9 cellular contexts compared by ENCODE assay signal in genomic region chr16:84687715-84688114, GRCh38. TPM values are rescaled to one million over a fixed set of nuclear protein-coding genes. Genes with fewer than 3 reads are reported as not detected.
DNase-seq lines count a peak whose midpoint lies in the region; ATAC-seq and TF ChIP-seq lines count a peak whose summit lies in the region.
"Had no signal": no experiment of that assay in that cellular context is flagged by ENCODE, and none has a peak within 500 bp of the region (broad histone marks: within the 10 kb centered on the region; RNA-seq: fewer than 3 reads in every experiment).

No MANE protein-coding gene starts in this region.

- intact Hi-C loops in prostate gland (cut with DNase I) = no loop called here
- intact Hi-C loops in body of pancreas (cut with DNase I) = no loop called here

- no peaks in the 10 kb centered on the region for H3K4me1 ChIP-seq in prostate gland (replicated peaks)
- peaks cover 9% of the 10 kb centered on the region for H3K4me1 ChIP-seq in body of pancreas

- TF ChIP-seq POLR2A in prostate gland (IDR thresholded peaks at IDR 0.05) (no peak), body of pancreas (IDR thresholded peaks at IDR 0.05) (no peak)

- no peaks in the 10 kb centered on the region for H3K36me3 ChIP-seq in prostate gland
- no peaks in the 10 kb centered on the region for H3K36me3 ChIP-seq in body of pancreas (replicated peaks in 1 of 2; ENCODE audit: insufficient read depth in 1 of 2, low read depth in 2 of 2)
- H3K36me3 ChIP-seq: heart right ventricle had no signal

- no peak for TF ChIP-seq CTCF in cardiac fibroblast (IDR thresholded peaks at IDR 0.05; ENCODE audit: low read depth, low read length)
- TF ChIP-seq CTCF in prostate gland (IDR thresholded peaks at IDR 0.05) = no peak
- TF ChIP-seq CTCF in body of pancreas (IDR thresholded peaks at IDR 0.05) = no peak

- ATAC-seq in GM18511 (IDR thresholded peaks at IDR 0.05; ENCODE audit: unreplicated experiment) = peak; percentile 72
- ATAC-seq in HG03460 (IDR thresholded peaks at IDR 0.05; ENCODE audit: unreplicated experiment) = peak; percentile 77
- no peak for ATAC-seq in body of pancreas
- ATAC-seq in GM21423 (IDR thresholded peaks at IDR 0.05; ENCODE audit: unreplicated experiment) = no peak

- DNase-seq in A172 (ENCODE audit: low spot score) (peak; percentile 62), cardiac fibroblast (ENCODE audit: low read depth in 2 of 2) (peak; percentile 80 to 98), prostate gland (ENCODE audit: low spot score) (no peak), body of pancreas (no peak), occipital lobe (lab: John Stamatoyannopoulos, UW) (no peak)
- DNase-seq: heart right ventricle had no signal

- H3K9me3 ChIP-seq in prostate gland = no peaks in the 10 kb centered on the region
- no peaks in the 10 kb centered on the region for H3K9me3 ChIP-seq in body of pancreas
- H3K9me3 ChIP-seq: heart right ventricle had no signal

- WGBS in prostate gland = 81% methylated on average over 6 of the region's 6 CpGs
- 84 to 86% methylated on average over 6 of the region's 6 CpGs for WGBS in body of pancreas, 2 donors

- H3K27me3 ChIP-seq in prostate gland (replicated peaks; ENCODE audit: insufficient read depth) (no peaks in the 10 kb centered on the region), body of pancreas (no peaks in the 10 kb centered on the region)

- H3K27ac ChIP-seq in prostate gland = no peak overlapping the region
- H3K27ac ChIP-seq in body of pancreas = no peak overlapping the region
- H3K27ac ChIP-seq: heart right ventricle had no signal

- H3K4me3 ChIP-seq in cardiac fibroblast (replicated peaks in 1 of 2; ENCODE audit: low read depth in 2 of 2, low read length in 2 of 2) = no peak overlapping the region
- H3K4me3 ChIP-seq in prostate gland = no peak overlapping the region
- H3K4me3 ChIP-seq in body of pancreas = no peak overlapping the region
- H3K4me3 ChIP-seq: heart right ventricle had no signal

RNA-seq across cellular contexts. Expression of gene USP10, which starts 12.1 kb away (rescaled TPM):
- total RNA-seq in A172 (2014; rRNA removed; shearing (Covaris generic)) = 76.5 and 106 TPM in 2 replicates
- total RNA-seq in prostate gland (10 to 100 TPM; 57.4 to 95.7 TPM), body of pancreas (10 to 100 TPM; 24.6 to 32.3 TPM), occipital lobe (46.5 TPM)

RNA-seq across cellular contexts. Expression of gene KLHL36, which starts 39.4 kb away (rescaled TPM):
- 38.0 and 46.3 TPM in 2 replicates for total RNA-seq in A172 (2014; rRNA removed; shearing (Covaris generic))
- 100 to 1,000 TPM in 1 of 2 donors, 10 to 100 TPM in 1; 57.1 to 106 TPM for total RNA-seq in prostate gland
- 10 to 100 TPM; 39.7 to 50.8 TPM for total RNA-seq in body of pancreas
- 75.2 TPM for total RNA-seq in occipital lobe

Comparison
In these comparisons a context has a peak if more than half of its experiments do, and no peak if none do; other contexts are left out.
1. DNase-seq: peak in A172 (single experiment) and cardiac fibroblast (2 of 2); none in prostate gland (single experiment), body of pancreas (0 of 4) and occipital lobe (single experiment).
2. ATAC-seq: peak in GM18511 (single experiment) and HG03460 (single experiment); none in body of pancreas (single experiment) and GM21423 (single experiment).